In genomic region chr14:74141703-74142102, GRCh38 we compare ENCODE assay signal across 14 cellular contexts. TPM values are rescaled to one million over a fixed set of nuclear protein-coding genes. Genes with fewer than 3 reads are reported as not detected.
DNase-seq lines count a peak whose midpoint lies in the region; ATAC-seq, FAIRE-seq and TF ChIP-seq lines count a peak whose summit lies in the region.
"Had no signal": no experiment of that assay in that cellular context is flagged by ENCODE, and none has a peak within 500 bp of the region (broad histone marks: within the 10 kb centered on the region; RNA-seq: fewer than 3 reads in every experiment).

No MANE protein-coding gene starts in this region.

- H3K4me3 ChIP-seq in kidney (ENCODE audit: low read length in 2 of 2) = no peak overlapping the region
- H3K4me3 ChIP-seq: HAP-1 had no signal

- DNase-seq in DMS79 (lab: John Stamatoyannopoulos, UW) (peak; percentile 13), amniotic epithelial cell (ENCODE audit: low read depth) (peak; percentile 61), kidney (no peak), retina (peak; percentile 25)
- DNase-seq: activated gamma-delta T cell; DMS153; NCI-H1436 treated with DMSO at 0.1 percent for 48 hours; NCI-H510A treated with DMSO at 0.1 percent for 48 hours; stimulated activated naive CD4-positive, alpha-beta T cell had no signal

- ATAC-seq in GM18909 (IDR thresholded peaks at IDR 0.05; ENCODE audit: poor library complexity, unreplicated experiment) = no peak
- ATAC-seq in GM19328 (IDR thresholded peaks at IDR 0.05; ENCODE audit: unreplicated experiment) = no peak
- ATAC-seq in HG03439 (IDR thresholded peaks at IDR 0.05; ENCODE audit: unreplicated experiment) = no peak
- ATAC-seq in HG02798 (IDR thresholded peaks at IDR 0.05; ENCODE audit: poor library complexity, unreplicated experiment) = no peak

- peaks cover 4 to 18% of the 10 kb centered on the region in 2 donors for H3K4me1 ChIP-seq in kidney (ENCODE audit: control insufficient read depth in 1 of 2, insufficient read depth in 1 of 2, low read depth in 1 of 2, low read length in 2 of 2)
- H3K4me1 ChIP-seq: HAP-1 had no signal

- TF ChIP-seq CTCF in kidney (IDR thresholded peaks at IDR 0.05; ENCODE audit: borderline replicate concordance, extremely low read depth, insufficient read depth) = no peak

- FAIRE-seq in kidney (lab: Jason Lieb, UNC) = no peak

- peak overlapping the region; percentile 39 to 61 for H3K27ac ChIP-seq in kidney (ENCODE audit: low read depth in 2 of 2, low read length in 2 of 2)

- intact Hi-C loops in kidney (cut with DNase I) = no loop called here

- H3K9me3 ChIP-seq in kidney (ENCODE audit: control insufficient read depth in 1 of 2, low read length in 2 of 2) = no peaks in the 10 kb centered on the region
- H3K9me3 ChIP-seq: HAP-1 had no signal

- H3K36me3 ChIP-seq in kidney (ENCODE audit: control insufficient read depth in 1 of 2, insufficient read depth in 2 of 2, low read length in 2 of 2) = no peaks in the 10 kb centered on the region

- H3K9ac ChIP-seq in kidney (ENCODE audit: low read length in 2 of 2) = no peak overlapping the region

RNA-seq across cellular contexts. Expression of gene LIN52, which starts 56.9 kb away (rescaled TPM):
- 8.5 TPM for total RNA-seq in kidney
- 13.3 TPM for polyA plus RNA-seq in kidney (ENCODE audit: insufficient read depth, low read depth, low replicate concordance)

RNA-seq across cellular contexts. Expression of gene ALDH6A1, which starts 57.5 kb away (rescaled TPM):
- total RNA-seq in kidney = 34.1 TPM
- polyA plus RNA-seq in kidney (ENCODE audit: insufficient read depth, low read depth, low replicate concordance) = 102 TPM
